In genomic region chr2:215920244-215921100, GRCh38 we compare ENCODE assay signal across 8 cellular contexts.
DNase-seq lines count a peak whose midpoint lies in the region; ATAC-seq, FAIRE-seq and TF ChIP-seq lines count a peak whose summit lies in the region.

No MANE protein-coding gene starts in this region.

- CTCF ChIA-PET in HepG2 (lab: Yijun Ruan, JAX; ENCODE audit: low intra/inter-chr PET ratio, low total read pairs): interaction anchor here (0.7 to 1.5 kb wide), 3 partner anchors 92 to 466 kb away, joined by 3 to 16 read pairs (median 9); no protein-coding TSS in a partner anchor

- peak in 9 of 14 donors; percentile 2 to 49 (median 12) for DNase-seq in C1 segment of cervical spinal cord (lab: John Stamatoyannopoulos, UW)
- DNase-seq in NCI-H2107 treated with DMSO at 0.1 percent for 48 hours (lab: John Stamatoyannopoulos, UW; ENCODE audit: unreplicated experiment): peak; percentile 56
- peak; percentile 59 for DNase-seq in WERI-Rb-1
- peak; percentile 40 for DNase-seq in cerebellum (ENCODE audit: low spot score)
- DNase-seq in HepG2 (ENCODE audit: low spot score): peak; percentile 81
- DNase-seq in stimulated activated CD4-positive, alpha-beta T cell treated with anti-CD3 and anti-CD28 coated beads, TNF-alpha, amount 100 ng/mL, for 1 hour (ENCODE audit: low read depth in 3 of 3, low spot score in 1 of 3): peak in 2 of 3 donors; percentile 1 to 13

- H3K27ac ChIP-seq in WERI-Rb-1 (no peak overlapping the region), HepG2 (ENCODE audit: extremely low read length, insufficient read depth, low read length) (peak overlapping the region; percentile 16)

- in situ Hi-C loops in HepG2 (cut with HindIII; ENCODE audit: extremely low pct_ligation_motif_present, low pct_unique_long_range_greater_than_20kb): loop anchor here (5.0 kb wide), 2 partner anchors 123 to 488 kb away; no protein-coding TSS in a partner anchor

- H4K20me1 ChIP-seq in HepG2 (ENCODE audit: insufficient read depth, low read length): no peaks in the 10 kb centered on the region

- POLR2A ChIA-PET in HepG2 (lab: Yijun Ruan, JAX): no interaction called here

- H3K4me3 ChIP-seq in WERI-Rb-1 (ENCODE audit: low read depth, low read length) (no peak overlapping the region), HepG2 (replicated peaks in 1 of 3; ENCODE audit: insufficient read depth in 1 of 3, low read depth in 2 of 3, low read length in 3 of 3) (no peak overlapping the region)

- H3K36me3 ChIP-seq in WERI-Rb-1 (no peaks in the 10 kb centered on the region), HepG2 (replicated peaks in 1 of 2; ENCODE audit: control insufficient read depth in 1 of 2, insufficient read depth in 2 of 2, low read length in 2 of 2) (no peaks in the 10 kb centered on the region)

- WGBS in HepG2 (ENCODE audit: low lambda C conversion rate): 32% methylated on average over 8 of the region's 8 CpGs

- no peaks in the 10 kb centered on the region for H3K9me3 ChIP-seq in WERI-Rb-1 (ENCODE audit: severe bottlenecking)
- no peaks in the 10 kb centered on the region for H3K9me3 ChIP-seq in HepG2 (ENCODE audit: low read length)

- no peak overlapping the region for H3K9ac ChIP-seq in HepG2 (ENCODE audit: insufficient read depth, low read depth, low read length)

- TF ChIP-seq CTCF in WERI-Rb-1 (IDR thresholded peaks at IDR 0.05; ENCODE audit: low read depth, low read length) (peak; percentile 81), HepG2 (CRISPR knock-in tag; IDR thresholded peaks at IDR 0.05) (peak; percentile 96)

- ATAC-seq in GM18907 (IDR thresholded peaks at IDR 0.05; ENCODE audit: unreplicated experiment): peak; percentile 70
- peak; percentile 49 for ATAC-seq in HG03066 (IDR thresholded peaks at IDR 0.05; ENCODE audit: low read depth, unreplicated experiment)
- ATAC-seq in HepG2: peak; percentile 98

- FAIRE-seq in HepG2 (lab: Jason Lieb, UNC): peak; percentile 49

- intact Hi-C loops in HepG2 (cut with micrococcal nuclease; ENCODE audit: unreplicated experiment): loop anchor here (1.0 to 5.0 kb wide), 8 partner anchors 94 to 524 kb away; no protein-coding TSS in a partner anchor

- H3K79me2 ChIP-seq in HepG2 (ENCODE audit: insufficient read depth, low read length): no peaks in the 10 kb centered on the region

- peak overlapping the region; percentile 21 for H3K4me2 ChIP-seq in HepG2 (ENCODE audit: low read depth, low read length)

- TF ChIP-seq EP300 in HepG2 (IDR thresholded peaks at IDR 0.05; ENCODE audit: low read depth in 2 of 2, low read length in 2 of 2): peak in 1 of 2 experiments; percentile 43; a peak in 2 of 4 replicates
- no peak for TF ChIP-seq EP300 in HepG2 (CRISPR knock-in tag; IDR thresholded peaks at IDR 0.05; ENCODE audit: borderline replicate concordance)

- no peak overlapping the region for H2AFZ ChIP-seq in HepG2 (ENCODE audit: low read length)

- no peak for TF ChIP-seq POLR2A in HepG2 (IDR thresholded peaks at IDR 0.05; ENCODE audit: insufficient read depth in 1 of 2, low read depth in 2 of 2, low read length in 2 of 2)

- no peaks in the 10 kb centered on the region for H3K27me3 ChIP-seq in WERI-Rb-1 (ENCODE audit: insufficient read depth, low read depth, severe bottlenecking)
- no peaks in the 10 kb centered on the region for H3K27me3 ChIP-seq in HepG2 (ENCODE audit: control insufficient read depth in 1 of 2, insufficient read depth in 2 of 2, low read length in 2 of 2)

- no TSS peak for BruUV-seq in HepG2 (replicated peaks; lab: Mats Ljungman, UMichigan)

- peaks cover 42% of the 10 kb centered on the region for H3K4me1 ChIP-seq in HepG2 (ENCODE audit: insufficient read depth, low read length)

- peak; percentile 96 for TF ChIP-seq RAD21 in HepG2 (CRISPR knock-in tag; IDR thresholded peaks at IDR 0.05)

TF ChIP-seq in HepG2, 621 proteins besides CTCF, POLR2A, EP300 and RAD21 (continues in another document):
- TF ChIP-seq ZNF143 (CRISPR knock-in tag; IDR thresholded peaks at IDR 0.05) (no peak), U2AF1 (optimal IDR thresholded peaks at IDR 0.05; ENCODE audit: low read depth, low read length) (no peak), ATF1 (CRISPR knock-in tag; IDR thresholded peaks at IDR 0.05) (no peak), ZNF432 (CRISPR knock-in tag; IDR thresholded peaks at IDR 0.05; ENCODE audit: borderline replicate concordance) (no peak), ZNF615 (CRISPR knock-in tag; IDR thresholded peaks at IDR 0.05; ENCODE audit: borderline replicate concordance) (no peak), UBTF (CRISPR knock-in tag; IDR thresholded peaks at IDR 0.05) (no peak), ZBTB34 (CRISPR knock-in tag; IDR thresholded peaks at IDR 0.05) (no peak), HNRNPL (IDR thresholded peaks at IDR 0.05; ENCODE audit: low read depth, low read length) (no peak), SALL1 (CRISPR knock-in tag; IDR thresholded peaks at IDR 0.05) (peak; percentile 73), TAF15 (IDR thresholded peaks at IDR 0.05; ENCODE audit: low read depth, low read length, poor library complexity, severe bottlenecking) (no peak), ZNF574 (CRISPR knock-in tag; IDR thresholded peaks at IDR 0.05) (no peak), ZNF557 (CRISPR knock-in tag; IDR thresholded peaks at IDR 0.05) (no peak), KAT8 (CRISPR knock-in tag; IDR thresholded peaks at IDR 0.05) (peak; percentile 46; the same call in 1 of the 2 replicates), ZNF629 (CRISPR knock-in tag; conservative IDR thresholded peaks at IDR 0.05) (no peak), E2F1 (CRISPR knock-in tag; IDR thresholded peaks at IDR 0.05) (no peak), ZSCAN12 (CRISPR knock-in tag; IDR thresholded peaks at IDR 0.05) (no peak), FOXK2 (IDR thresholded peaks at IDR 0.05) (no peak), AHR (CRISPR knock-in tag; IDR thresholded peaks at IDR 0.05) (no peak), ZNF552 (CRISPR knock-in tag; IDR thresholded peaks at IDR 0.05; ENCODE audit: borderline replicate concordance) (no peak), ZNF672 (CRISPR knock-in tag; IDR thresholded peaks at IDR 0.05) (no peak)

Comparison
In these comparisons a context has a peak if more than half of its experiments do, and no peak if none do; other contexts are left out.
1. DNase-seq: peak in every context shown above with its lines; median percentile 81 in HepG2; 59 in WERI-Rb-1; 56 in NCI-H2107 treated with DMSO at 0.1 percent for 48 hours; 40 in cerebellum; 12 in C1 segment of cervical spinal cord; 7 in stimulated activated CD4-positive, alpha-beta T cell treated with anti-CD3 and anti-CD28 coated beads, TNF-alpha, amount 100 ng/mL, for 1 hour.